ENCODE assay signal across 7 cellular contexts in genomic region chr18:69939812-69940211, GRCh38.
DNase-seq lines count a peak whose midpoint lies in the region; ATAC-seq and TF ChIP-seq lines count a peak whose summit lies in the region.
"Not testable (repeated sequence)": the region's sequence is repeated elsewhere in the genome, so short reads cannot be mapped to it uniquely, and the experiment has no call there.

No MANE protein-coding gene starts in this region.

- not testable (repeated sequence) for TF ChIP-seq CTCF in DND-41 (IDR thresholded peaks at IDR 0.05; ENCODE audit: borderline replicate concordance, extremely low read depth, low read length, poor library complexity, severe bottlenecking)

- DNase-seq in DND-41, result peak; percentile 14
- peak; percentile 27 for DNase-seq in activated CD8-positive, alpha-beta memory T cell treated with anti-CD3 and anti-CD28 coated beads, Interleukin-2, amount 50 U/mL, for 4 hours
- peak; percentile 72 for DNase-seq in activated effector memory CD4-positive, alpha-beta T cell treated with anti-CD3 and anti-CD28 coated beads, Interleukin-2, amount 50 U/mL, for 16 hours
- DNase-seq in activated naive CD8-positive, alpha-beta T cell treated with anti-CD3 and anti-CD28 coated beads, Interleukin-2, amount 50 U/mL, for 24 hours, result not testable (repeated sequence)
- DNase-seq in stimulated activated CD4-positive, alpha-beta T cell treated with anti-CD3 and anti-CD28 coated beads, Interleukin-15, amount 100 ng/mL, for 24 hours, result peak; percentile 55
- DNase-seq in stimulated activated naive CD4-positive, alpha-beta T cell treated with Interleukin-2 at 50 U/mL for 16 hours (lab: John Stamatoyannopoulos, UW), result peak; percentile 57

- H3K9me3 Mint-ChIP-seq in T-helper 1 cell treated with Interleukin-12 subunit alpha and Interleukin-12 subunit beta and Interleukin-4 antibody, amounts not matched to agents 30 μg/mL and 1 μg/mL, for 36 hours, result peaks cover 32% of the 10 kb centered on the region
- H3K9me3 Mint-ChIP-seq in activated naive CD8-positive, alpha-beta T cell treated with anti-CD3 and anti-CD28 coated beads, Interleukin-2, amount 50 U/mL, for 24 hours, result peaks cover 28% of the 10 kb centered on the region

- H3K36me3 ChIP-seq in DND-41 (ENCODE audit: insufficient read depth, low read length), result not testable (repeated sequence)

- peaks cover 11% of the 10 kb centered on the region for H3K9me3 ChIP-seq in DND-41 (ENCODE audit: insufficient read depth, low read length, severe bottlenecking)

- not testable (repeated sequence) for ATAC-seq in DND-41 (ENCODE audit: insufficient read depth, low read depth)
- ATAC-seq in activated naive CD8-positive, alpha-beta T cell treated with anti-CD3 and anti-CD28 coated beads, Interleukin-2, amount 50 U/mL, for 24 hours, result peak; percentile 8

- not testable (repeated sequence) for H3K4me2 ChIP-seq in DND-41 (ENCODE audit: insufficient read depth, low read length)

- H3K27ac Mint-ChIP-seq in T-helper 1 cell treated with Interleukin-12 subunit alpha and Interleukin-12 subunit beta and Interleukin-4 antibody, amounts not matched to agents 30 μg/mL and 1 μg/mL, for 36 hours, result peak overlapping the region; percentile 71
- H3K27ac Mint-ChIP-seq in activated naive CD8-positive, alpha-beta T cell treated with anti-CD3 and anti-CD28 coated beads, Interleukin-2, amount 50 U/mL, for 24 hours, result peak overlapping the region; percentile 86

- not testable (repeated sequence) for H3K79me2 ChIP-seq in DND-41 (ENCODE audit: insufficient read depth, low read length)

- peaks cover 73% of the 10 kb centered on the region for H3K36me3 Mint-ChIP-seq in T-helper 1 cell treated with Interleukin-12 subunit alpha and Interleukin-12 subunit beta and Interleukin-4 antibody, amounts not matched to agents 30 μg/mL and 1 μg/mL, for 36 hours (ENCODE audit: low read depth)
- H3K36me3 Mint-ChIP-seq in activated naive CD8-positive, alpha-beta T cell treated with anti-CD3 and anti-CD28 coated beads, Interleukin-2, amount 50 U/mL, for 24 hours (ENCODE audit: low read depth), result peaks cover 75% of the 10 kb centered on the region

- not testable (repeated sequence) for H2AFZ ChIP-seq in DND-41 (ENCODE audit: low read depth, low read length)

- H3K27ac ChIP-seq in DND-41 (ENCODE audit: low read length), result not testable (repeated sequence)

- peaks cover 53% of the 10 kb centered on the region for H3K4me1 Mint-ChIP-seq in T-helper 1 cell treated with Interleukin-12 subunit alpha and Interleukin-12 subunit beta and Interleukin-4 antibody, amounts not matched to agents 30 μg/mL and 1 μg/mL, for 36 hours (ENCODE audit: low read depth)
- peaks cover 17% of the 10 kb centered on the region for H3K4me1 Mint-ChIP-seq in activated naive CD8-positive, alpha-beta T cell treated with anti-CD3 and anti-CD28 coated beads, Interleukin-2, amount 50 U/mL, for 24 hours

- peaks cover 25% of the 10 kb centered on the region for H3K4me1 ChIP-seq in DND-41 (ENCODE audit: insufficient read depth, low read length)

- H3K27me3 Mint-ChIP-seq in T-helper 1 cell treated with Interleukin-12 subunit alpha and Interleukin-12 subunit beta and Interleukin-4 antibody, amounts not matched to agents 30 μg/mL and 1 μg/mL, for 36 hours (ENCODE audit: low read depth); activated naive CD8-positive, alpha-beta T cell treated with anti-CD3 and anti-CD28 coated beads, Interleukin-2, amount 50 U/mL, for 24 hours: not testable (repeated sequence)

- not testable (repeated sequence) for H4K20me1 ChIP-seq in DND-41 (ENCODE audit: insufficient read depth, low read length)

- peak overlapping the region; percentile 14 for H3K4me3 Mint-ChIP-seq in T-helper 1 cell treated with Interleukin-12 subunit alpha and Interleukin-12 subunit beta and Interleukin-4 antibody, amounts not matched to agents 30 μg/mL and 1 μg/mL, for 36 hours
- H3K4me3 Mint-ChIP-seq in activated naive CD8-positive, alpha-beta T cell treated with anti-CD3 and anti-CD28 coated beads, Interleukin-2, amount 50 U/mL, for 24 hours, result peak overlapping the region; percentile 25

- not testable (repeated sequence) for H3K9ac ChIP-seq in DND-41 (ENCODE audit: low read depth, low read length)

- H3K27me3 ChIP-seq in DND-41 (ENCODE audit: insufficient read depth, low read length, poor library complexity), result not testable (repeated sequence)

- H3K4me3 ChIP-seq in DND-41 (ENCODE audit: low read depth in 1 of 2, low read length in 2 of 2), result not testable (repeated sequence)
